Comparison of ENCODE assay signal across 9 cellular contexts in genomic region chr9:128554155-128554862, GRCh38. TPM values are rescaled to one million over a fixed set of nuclear protein-coding genes. Genes with fewer than 3 reads are reported as not detected.
A peak's percentile ranks its signal among the peaks of the same experiment; 100 is the strongest.
DNase-seq lines count a peak whose midpoint lies in the region; ATAC-seq, FAIRE-seq and TF ChIP-seq lines count a peak whose summit lies in the region.
"Had no signal": no experiment of that assay in that cellular context is flagged by ENCODE, and none has a peak within 500 bp of the region (broad histone marks: within the 10 kb centered on the region; RNA-seq: fewer than 3 reads in every experiment).

No MANE protein-coding gene starts in this region.

- FAIRE-seq in H1 (lab: Jason Lieb, UNC), result no peak

- 27% methylated on average over 5 of the region's 5 CpGs; no CpG with 5 or more reads in 1 of the 2 experiments for WGBS in H1 (ENCODE audit: extremely low coverage in 1 of 2, insufficient coverage in 1 of 2, insufficient read length in 1 of 2, insufficient replicate concordance in 2 of 2, low coverage in 1 of 2, low lambda C conversion rate in 2 of 2, missing lambda C conversion rate in 1 of 2), 2 experiments
- WGBS in upper lobe of left lung, 2 donors, result 22 to 25% methylated on average over 5 of the region's 5 CpGs

- TF ChIP-seq RAD21 in H1 (IDR thresholded peaks at IDR 0.05 in 1 of 2, conservative IDR thresholded peaks at IDR 0.05 in 1 of 2; ENCODE audit: low read depth in 2 of 2, low read length in 2 of 2), result no peak

- peak overlapping the region; percentile 79 to 82 for H3K4me2 ChIP-seq in H1 (ENCODE audit: insufficient read depth in 1 of 2, low read depth in 2 of 2, low read length in 2 of 2)

- H3K23me2 ChIP-seq in H1 (ENCODE audit: low read depth, low read length), result peaks cover 5% of the 10 kb centered on the region

- peaks cover 0 to 3% (median 0%) of the 10 kb centered on the region in 4 experiments; a peak in 3 of 7 replicates for H3K27me3 ChIP-seq in H1 (replicated peaks in 1 of 4; ENCODE audit: control insufficient read depth in 3 of 4, extremely low read depth in 1 of 4, insufficient read depth in 3 of 4, low read length in 3 of 4)
- no peaks in the 10 kb centered on the region for H3K27me3 ChIP-seq in upper lobe of left lung

- peaks cover 0 to 56% of the 10 kb centered on the region in 2 experiments; a peak in 3 of 4 replicates for H3K79me2 ChIP-seq in H1 (ENCODE audit: control insufficient read depth in 1 of 2, insufficient read depth in 2 of 2, low read length in 2 of 2)

- no peak for TF ChIP-seq EP300 in H1 (IDR thresholded peaks at IDR 0.05; ENCODE audit: borderline replicate concordance in 1 of 2, low read depth in 2 of 2, low read length in 2 of 2)
- TF ChIP-seq EP300 in upper lobe of left lung (IDR thresholded peaks at IDR 0.05), result no peak

- peak in 1 of 2 experiments; percentile 62; a peak in 2 of 3 replicates for TF ChIP-seq POLR2A in H1 (IDR thresholded peaks at IDR 0.05; ENCODE audit: control extremely low read depth in 1 of 2, low read depth in 2 of 2, low read length in 2 of 2)
- peak in 1 of 4 donors; percentile 15 for TF ChIP-seq POLR2A in upper lobe of left lung (IDR thresholded peaks at IDR 0.05)

- no peak overlapping the region for H3K14ac ChIP-seq in H1 (ENCODE audit: insufficient read length)

- H2AFZ ChIP-seq in H1 (ENCODE audit: low read length), result no peak overlapping the region

- H2BK12ac ChIP-seq in H1 (ENCODE audit: low read depth, low read length), result no peak overlapping the region; the same call in 1 of the 2 replicates

- H3K56ac ChIP-seq in H1 (replicated peaks; ENCODE audit: insufficient read length, low read depth, low read length), result no peak overlapping the region

- H3K27ac ChIP-seq in H1 (ENCODE audit: low read depth, low read length), result no peak overlapping the region
- peak overlapping the region; percentile 61 to 99 (median 94) for H3K27ac ChIP-seq in upper lobe of left lung

- H3K27me3 Mint-ChIP-seq in mesothelial cell of epicardium (ENCODE audit: low read depth), result no peaks in the 10 kb centered on the region

- ATAC-seq in upper lobe of left lung (ENCODE audit: low FRiP score in 2 of 2), result peak; percentile 55 to 70
- no peak for ATAC-seq in GM18909 (IDR thresholded peaks at IDR 0.05; ENCODE audit: poor library complexity, unreplicated experiment)
- ATAC-seq in GM19035 (IDR thresholded peaks at IDR 0.05; ENCODE audit: unreplicated experiment), result no peak
- ATAC-seq: activated naive CD4-positive, alpha-beta T cell treated with anti-CD3 and anti-CD28 coated beads, Interleukin-2, amount 50 U/mL, for 72 hours had no signal

- DNase-seq in NCI-H2227 (lab: John Stamatoyannopoulos, UW; ENCODE audit: unreplicated experiment) (peak; percentile 14), NCI-H2227 treated with DMSO at 0.1 percent for 48 hours (lab: John Stamatoyannopoulos, UW) (no peak), SW 1271 (lab: John Stamatoyannopoulos, UW) (peak; percentile 69 to 87), H1 (ENCODE audit: low read depth in 1 of 2, low spot score in 2 of 2) (peak in 1 of 2 experiments; percentile 51), mesothelial cell of epicardium (ENCODE audit: low spot score in 2 of 2, unreplicated experiment in 2 of 2) (peak; percentile 46 to 54), upper lobe of left lung (peak in 1 of 2 donors; percentile 44)

- TF ChIP-seq CTCF in H1 (IDR thresholded peaks at IDR 0.05; ENCODE audit: control extremely low read depth in 1 of 3, insufficient read depth in 1 of 3, low read depth in 1 of 3, low read length in 3 of 3) (peak in 1 of 3 experiments; percentile 17; a peak in 1 of 4 replicates), mesothelial cell of epicardium (IDR thresholded peaks at IDR 0.05; ENCODE audit: unreplicated experiment) (no peak), upper lobe of left lung (IDR thresholded peaks at IDR 0.05) (no peak)

- peaks cover 2 to 10% of the 10 kb centered on the region in 2 experiments for H4K20me1 ChIP-seq in H1 (replicated peaks in 1 of 2; ENCODE audit: control insufficient read depth in 1 of 2, insufficient read depth in 2 of 2, low read length in 2 of 2)

- no peaks in the 10 kb centered on the region for H3K9me3 ChIP-seq in H1 (ENCODE audit: insufficient read depth in 2 of 2, low read depth in 1 of 2, low read length in 1 of 2)
- H3K9me3 ChIP-seq in upper lobe of left lung, result no peaks in the 10 kb centered on the region

- H3K18ac ChIP-seq in H1 (ENCODE audit: extremely low read depth, low read length), result no peak overlapping the region

- no peak overlapping the region for H2AK5ac ChIP-seq in H1 (ENCODE audit: low read depth, low read length)

- peaks cover 41% of the 10 kb centered on the region for H3K4me1 Mint-ChIP-seq in mesothelial cell of epicardium

- H3K79me1 ChIP-seq in H1 (ENCODE audit: low read depth, low read length), result no peaks in the 10 kb centered on the region

- POLR2A ChIA-PET in H1 (lab: Charles Lee; ENCODE audit: partially characterized antibody), result interaction anchor here (0.5 to 7.2 kb wide), 15 partner anchors 10 to 303 kb away, joined by 3 to 59 read pairs (median 4); partner anchors contain the start of genes GLE1 and SET

- no peak overlapping the region for H4K91ac ChIP-seq in H1 (replicated peaks; ENCODE audit: insufficient read length, low read length)

- peaks cover 10 to 19% (median 16%) of the 10 kb centered on the region in 4 experiments for H3K4me1 ChIP-seq in H1 (replicated peaks in 1 of 4; ENCODE audit: control insufficient read depth in 3 of 4, insufficient read depth in 4 of 4, low read length in 3 of 4)
- H3K4me1 ChIP-seq in upper lobe of left lung, result peaks cover 58 to 84% (median 72%) of the 10 kb centered on the region in 4 donors

- H3K23ac ChIP-seq in H1 (ENCODE audit: insufficient read length), result no peak overlapping the region

- CTCF ChIA-PET in H1 (lab: Charles Lee; ENCODE audit: partially characterized antibody), result interaction anchor here (0.6 to 1.4 kb wide), 2 partner anchors 13 to 232 kb away, joined by 3 read pairs; partner anchors contain the start of gene TBC1D13

- no peak overlapping the region for H4K5ac ChIP-seq in H1 (ENCODE audit: insufficient read length, low read depth, low read length)

- H3K4me3 ChIP-seq in H1 (ENCODE audit: extremely low read depth in 1 of 4, insufficient read depth in 2 of 4, low read depth in 3 of 4, low read length in 4 of 4), result peak overlapping the region in 3 of 4 experiments; percentile 2 to 96 (median 93); a peak in 3 of 8 replicates
- H3K4me3 ChIP-seq in upper lobe of left lung, result peak overlapping the region in 3 of 4 donors; percentile 78 to 96 (median 88)

- H3K27ac Mint-ChIP-seq in mesothelial cell of epicardium, result no peak overlapping the region
- H3K27ac Mint-ChIP-seq: activated naive CD4-positive, alpha-beta T cell treated with anti-CD3 and anti-CD28 coated beads, Interleukin-2, amount 50 U/mL, for 72 hours had no signal

- H3K9me3 Mint-ChIP-seq in mesothelial cell of epicardium, result no peaks in the 10 kb centered on the region
- H3K9me3 Mint-ChIP-seq: activated naive CD4-positive, alpha-beta T cell treated with anti-CD3 and anti-CD28 coated beads, Interleukin-2, amount 50 U/mL, for 72 hours had no signal

- no peak overlapping the region for H4K8ac ChIP-seq in H1 (ENCODE audit: extremely low read depth, insufficient read depth, low read length)

- H2BK5ac ChIP-seq in H1 (ENCODE audit: low read depth, low read length), result no peak overlapping the region

- no peak overlapping the region for H2BK15ac ChIP-seq in H1 (ENCODE audit: low read length)

- H3K36me3 Mint-ChIP-seq in mesothelial cell of epicardium, result no peaks in the 10 kb centered on the region

- H3K36me3 ChIP-seq in H1 (ENCODE audit: control insufficient read depth in 2 of 4, insufficient read depth in 4 of 4, low read length in 3 of 4), result no peaks in the 10 kb centered on the region
- H3K36me3 ChIP-seq in upper lobe of left lung, result no peaks in the 10 kb centered on the region

- H2BK20ac ChIP-seq in H1 (ENCODE audit: low read length), result no peak overlapping the region

- no peak overlapping the region for H2BK120ac ChIP-seq in H1 (replicated peaks; ENCODE audit: low read depth, low read length)

- no peak overlapping the region for H3K4me3 Mint-ChIP-seq in mesothelial cell of epicardium

- peak overlapping the region in 1 of 4 experiments; percentile 12; a peak in 1 of 7 replicates for H3K9ac ChIP-seq in H1 (replicated peaks in 1 of 4; ENCODE audit: extremely low read depth in 1 of 4, low read depth in 3 of 4, low read length in 3 of 4)

- H3K4ac ChIP-seq in H1 (replicated peaks; ENCODE audit: insufficient read length, low read depth, low read length), result no peak overlapping the region

TF ChIP-seq in H1, 55 proteins besides CTCF, POLR2A, EP300 and RAD21 (continues in another document):
- TF ChIP-seq BRCA1 (IDR thresholded peaks at IDR 0.05; ENCODE audit: low read depth, low read length) (no peak), HDAC2 (IDR thresholded peaks at IDR 0.05; ENCODE audit: borderline replicate concordance in 1 of 2, low read depth in 2 of 2, low read length in 2 of 2) (no peak), SP2 (IDR thresholded peaks at IDR 0.05; ENCODE audit: low read length) (no peak), ZNF274 (IDR thresholded peaks at IDR 0.05; ENCODE audit: borderline replicate concordance, extremely low read depth, low read length) (no peak), CHD2 (IDR thresholded peaks at IDR 0.05; ENCODE audit: low read length) (no peak)

RNA-seq across cellular contexts. Expression of gene SPTAN1, which starts 1.9 kb away (rescaled TPM):
- total RNA-seq in H1 (2021; fragmentation: NEBNext Ultra II Directional; extraction: Animal tissue kit (Norgen Biotek cat#: 25700)), result 209 and 216 TPM in 2 replicates
- 182 and 242 TPM in 2 replicates for polyA plus RNA-seq in H1 (2011; rRNA removed)
- 114 TPM for polyA plus RNA-seq in H1 (2011; cell fraction: cytosol; rRNA removed)
- 1,440 TPM for polyA plus RNA-seq in H1 (2011; cell fraction: nucleus; rRNA removed)
- polyA plus RNA-seq in H1 (2012, experiment 1 of 2), result 154 to 212 TPM (median 190 TPM) in 4 replicates
- polyA plus RNA-seq in H1 (2012, experiment 2 of 2), result 39.0 TPM
- polyA plus RNA-seq in H1 (2013, experiment 1 of 2), result 160 TPM
- polyA plus RNA-seq in H1 (2013, experiment 2 of 2), result 138 TPM
- polyA minus RNA-seq in H1 (2011; rRNA and poly(A)+ RNA removed), result 238 and 259 TPM in 2 replicates
- 89.2 TPM for polyA minus RNA-seq in H1 (2011; cell fraction: cytosol; rRNA and poly(A)+ RNA removed)
- polyA minus RNA-seq in H1 (2011; cell fraction: nucleus; rRNA and poly(A)+ RNA removed), result 458 TPM
- total RNA-seq in mesothelial cell of epicardium (441 to 458 TPM (median 442 TPM) in 3 replicates), upper lobe of left lung (100 to 1,000 TPM; 254 to 547 (median 401) TPM)

RNA-seq across cellular contexts. Expression of gene GLE1, which starts 49.8 kb away (rescaled TPM):
- 14.9 and 15.1 TPM in 2 replicates for total RNA-seq in H1 (2021; fragmentation: NEBNext Ultra II Directional; extraction: Animal tissue kit (Norgen Biotek cat#: 25700))
- polyA plus RNA-seq in H1 (2011; rRNA removed), result 9.6 and 10.0 TPM in 2 replicates
- 10.4 TPM for polyA plus RNA-seq in H1 (2011; cell fraction: cytosol; rRNA removed)
- 10.9 TPM for polyA plus RNA-seq in H1 (2011; cell fraction: nucleus; rRNA removed)
- 10.2 to 12.4 TPM (median 11.1 TPM) in 4 replicates for polyA plus RNA-seq in H1 (2012, experiment 1 of 2)
- polyA plus RNA-seq in H1 (2012, experiment 2 of 2), result 3.5 TPM
- polyA plus RNA-seq in H1 (2013, experiment 1 of 2), result 8.7 TPM
- 8.1 TPM for polyA plus RNA-seq in H1 (2013, experiment 2 of 2)
- polyA minus RNA-seq in H1 (2011; rRNA and poly(A)+ RNA removed), result 20.2 and 21.7 TPM in 2 replicates
- 17.5 TPM for polyA minus RNA-seq in H1 (2011; cell fraction: cytosol; rRNA and poly(A)+ RNA removed)
- 7.3 TPM for polyA minus RNA-seq in H1 (2011; cell fraction: nucleus; rRNA and poly(A)+ RNA removed)
- 15.6 to 16.8 TPM (median 16.7 TPM) in 3 replicates for total RNA-seq in mesothelial cell of epicardium
- total RNA-seq in upper lobe of left lung, result 10 to 100 TPM; 19.0 to 36.7 (median 24.5) TPM

Comparison
In these comparisons a context has a peak if more than half of its experiments do, and no peak if none do; other contexts are left out.
1. ATAC-seq: peak in upper lobe of left lung (2 of 2); none in GM18909 (single experiment) and GM19035 (single experiment).